In the genomic region with DNA sequence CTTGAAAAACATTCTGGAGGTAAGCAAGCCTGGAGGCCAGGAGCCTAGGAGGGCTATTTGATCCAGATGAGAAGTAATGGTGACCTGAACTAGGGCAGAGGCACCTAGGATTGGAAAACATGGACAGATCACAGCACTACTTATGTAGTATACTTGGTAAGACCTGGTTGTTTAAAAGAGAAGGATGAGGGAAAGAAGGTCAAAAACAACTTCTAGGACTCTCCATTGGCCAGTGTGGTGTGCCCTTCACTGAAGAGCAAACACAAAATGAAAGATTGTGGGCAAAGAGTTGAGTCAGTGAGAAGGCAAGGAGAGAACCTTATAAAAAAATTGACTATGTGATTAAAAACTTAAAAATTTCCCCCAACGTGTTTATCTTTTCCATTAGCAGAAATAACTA, we compare ENCODE assay signal across 1 cellular context.
TF ChIP-seq lines count a peak whose summit lies in the region.

No MANE protein-coding gene starts in this region.

TF ChIP-seq in HEK293T, 16 proteins besides CTCF, POLR2A, EP300 and RAD21:
- no peak for TF ChIP-seq LEF1 (IDR thresholded peaks at IDR 0.05; ENCODE audit: borderline replicate concordance)
- no peak for TF ChIP-seq CTBP1 (IDR thresholded peaks at IDR 0.05; ENCODE audit: borderline replicate concordance)
- TF ChIP-seq FOXK2 (IDR thresholded peaks at IDR 0.05), result no peak
- TF ChIP-seq ARNT (IDR thresholded peaks at IDR 0.05), result no peak
- TF ChIP-seq, protein P1, sequence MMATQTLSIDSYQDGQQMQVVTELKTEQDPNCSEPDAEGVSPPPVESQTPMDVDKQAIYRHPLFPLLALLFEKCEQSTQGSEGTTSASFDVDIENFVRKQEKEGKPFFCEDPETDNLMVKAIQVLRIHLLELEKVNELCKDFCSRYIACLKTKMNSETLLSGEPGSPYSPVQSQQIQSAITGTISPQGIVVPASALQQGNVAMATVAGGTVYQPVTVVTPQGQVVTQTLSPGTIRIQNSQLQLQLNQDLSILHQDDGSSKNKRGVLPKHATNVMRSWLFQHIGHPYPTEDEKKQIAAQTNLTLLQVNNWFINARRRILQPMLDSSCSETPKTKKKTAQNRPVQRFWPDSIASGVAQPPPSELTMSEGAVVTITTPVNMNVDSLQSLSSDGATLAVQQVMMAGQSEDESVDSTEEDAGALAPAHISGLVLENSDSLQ (IDR thresholded peaks at IDR 0.05), result no peak
- no peak for TF ChIP-seq FOXA1 (IDR thresholded peaks at IDR 0.05)
- no peak for TF ChIP-seq BHLHE40 (IDR thresholded peaks at IDR 0.05; ENCODE audit: borderline replicate concordance)
- no peak for TF ChIP-seq ELF4 (IDR thresholded peaks at IDR 0.05)
- no peak for TF ChIP-seq NFRKB (IDR thresholded peaks at IDR 0.05)
- no peak for TF ChIP-seq HDGF (IDR thresholded peaks at IDR 0.05; ENCODE audit: borderline replicate concordance)
- no peak for TF ChIP-seq TARDBP (IDR thresholded peaks at IDR 0.05)
- TF ChIP-seq FOXM1 (IDR thresholded peaks at IDR 0.05; ENCODE audit: borderline replicate concordance), result no peak
- TF ChIP-seq SUZ12 (IDR thresholded peaks at IDR 0.05), result no peak
- no peak for TF ChIP-seq L3MBTL2 (conservative IDR thresholded peaks at IDR 0.05)
- no peak for TF ChIP-seq SP1 (IDR thresholded peaks at IDR 0.05)
- TF ChIP-seq ZNF384 (IDR thresholded peaks at IDR 0.05), result no peak
